ENCODE assay signal across 16 cellular contexts in genomic region chr2:216520156-216520555, GRCh38. TPM values are rescaled to one million over a fixed set of nuclear protein-coding genes. Genes with fewer than 3 reads are reported as not detected.
A peak's percentile ranks its signal among the peaks of the same experiment; 100 is the strongest.
DNase-seq lines count a peak whose midpoint lies in the region; ATAC-seq and TF ChIP-seq lines count a peak whose summit lies in the region.
"Had no signal": no experiment of that assay in that cellular context is flagged by ENCODE, and none has a peak within 500 bp of the region (broad histone marks: within the 10 kb centered on the region; RNA-seq: fewer than 3 reads in every experiment).

No MANE protein-coding gene starts in this region.

- H3K4me3 ChIP-seq in astrocyte of the cerebellum (ENCODE audit: low read depth, low read length) (no peak overlapping the region), thoracic aorta (no peak overlapping the region)
- H3K4me3 ChIP-seq: BLaER1 treated with 17β-estradiol and CSF1 and Interleukin-3, amounts not matched to agents 10 nM and 100 nM; GM12878; K562 had no signal

- in situ Hi-C loops in astrocyte of the cerebellum (cut with HindIII; ENCODE audit: low sequenced_read_pairs) = loop anchor here (25.0 kb wide), 1 partner anchor 992 kb away; no protein-coding TSS in a partner anchor

- ATAC-seq in thoracic aorta (ENCODE audit: insufficient number of reproducible peaks, low FRiP score, low read depth) = no peak
- ATAC-seq: GM12878, K562 had no signal

- H3K27me3 ChIP-seq in thoracic aorta (replicated peaks; ENCODE audit: insufficient read depth) = no peaks in the 10 kb centered on the region
- H3K27me3 ChIP-seq: BLaER1 treated with 17β-estradiol and CSF1 and Interleukin-3, amounts not matched to agents 10 nM and 100 nM had no signal

- no peaks in the 10 kb centered on the region for H3K9me3 ChIP-seq in thoracic aorta

- DNase-seq in HCEC 1CT = peak; percentile 43
- peak; percentile 35 for DNase-seq in astrocyte of the cerebellum (ENCODE audit: low read depth)
- peak; percentile 61 for DNase-seq in iris pigment epithelial cell (ENCODE audit: low read depth)
- DNase-seq in thoracic aorta (ENCODE audit: low spot score) = no peak
- no peak for DNase-seq in SKM-1 treated with dmso at 0.1 percent for 144 hours (lab: John Stamatoyannopoulos, UW; ENCODE audit: unreplicated experiment)
- no peak for DNase-seq in NCI-H524 treated with DMSO at 0.1 percent for 48 hours (lab: John Stamatoyannopoulos, UW)
- no peak for DNase-seq in GM19238 (ENCODE audit: insufficient read length, low spot score)
- DNase-seq: GOT3, NCI-H1048, NCI-H146, NCI-H2081 treated with DMSO at 0.1 percent for 48 hours, NCI-H2227 treated with DMSO at 0.1 percent for 48 hours, NCI-H69 had no signal

- TF ChIP-seq CTCF in astrocyte of the cerebellum (IDR thresholded peaks at IDR 0.05; ENCODE audit: low read depth, low read length, missing control alignments) = no peak
- no peak for TF ChIP-seq CTCF in thoracic aorta (IDR thresholded peaks at IDR 0.05)

- H3K27ac ChIP-seq in thoracic aorta = peak overlapping the region; percentile 29 to 54
- H3K27ac ChIP-seq: BLaER1 treated with 17β-estradiol and CSF1 and Interleukin-3, amounts not matched to agents 10 nM and 100 nM had no signal

- no peaks in the 10 kb centered on the region for H3K36me3 ChIP-seq in thoracic aorta

- peaks cover 0 to 16% of the 10 kb centered on the region in 2 donors for H3K4me1 ChIP-seq in thoracic aorta (ENCODE audit: control insufficient read depth in 1 of 2, low read depth in 2 of 2)

RNA-seq across cellular contexts. Expression of gene RPL37A, which starts 21.5 kb away (rescaled TPM):
- total RNA-seq in thoracic aorta = 100 to 1,000 TPM; 422 to 464 TPM

Comparison
In these comparisons a context has a peak if more than half of its experiments do, and no peak if none do; other contexts are left out.
1. DNase-seq: peak in HCEC 1CT (single experiment), astrocyte of the cerebellum (single experiment) and iris pigment epithelial cell (single experiment); none in thoracic aorta (single experiment), SKM-1 treated with dmso at 0.1 percent for 144 hours (single experiment), NCI-H524 treated with DMSO at 0.1 percent for 48 hours (single experiment) and GM19238 (single experiment).